In the genomic region with DNA sequence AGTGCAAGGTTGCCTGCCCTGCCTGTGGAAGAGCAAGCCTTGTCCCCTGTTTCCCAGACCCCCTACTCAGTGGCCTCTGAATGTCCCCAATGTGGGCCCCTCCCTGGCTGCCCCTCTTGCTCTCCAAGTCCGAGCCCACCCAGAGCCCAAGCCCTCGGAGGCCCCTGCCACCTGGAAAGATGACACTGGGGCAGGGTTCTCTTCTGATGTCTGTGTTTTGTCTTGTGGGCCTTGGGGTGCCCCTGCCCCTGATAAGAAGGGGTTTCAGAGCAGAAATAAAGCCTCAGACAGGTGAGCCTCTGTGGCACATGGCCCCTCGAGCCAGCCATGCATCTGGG, we compare ENCODE assay signal across 25 cellular contexts.
DNase-seq lines count a peak whose midpoint lies in the region; ATAC-seq and TF ChIP-seq lines count a peak whose summit lies in the region.
"Had no signal": no experiment of that assay in that cellular context is flagged by ENCODE, and none has a peak within 500 bp of the region (broad histone marks: within the 10 kb centered on the region; RNA-seq: fewer than 3 reads in every experiment).

No MANE protein-coding gene starts in this region.

- 100% methylated on average over 2 of the region's 3 CpGs for WGBS in hepatocyte (ENCODE audit: low lambda C conversion rate, missing lambda C conversion rate)

- H3K27me3 Mint-ChIP-seq in T-helper 2 cell treated with Interferon-gamma antibody and Interleukin-4, amounts not matched to agents 5 μg/mL and 100 μg/mL, for 36 hours (ENCODE audit: low read depth): peaks cover 13% of the 10 kb centered on the region

- H3K9me3 ChIP-seq in RWPE2 (ENCODE audit: severe bottlenecking): no peaks in the 10 kb centered on the region
- no peaks in the 10 kb centered on the region for H3K9me3 ChIP-seq in hepatocyte (ENCODE audit: low read depth)
- H3K9me3 ChIP-seq: ascending aorta; BLaER1 treated with 17β-estradiol and CSF1 and Interleukin-3, amounts not matched to agents 10 nM and 100 nM; esophagus squamous epithelium; psoas muscle; SJSA1; tibial nerve had no signal

- DNase-seq in T-helper 2 cell treated with Interferon-gamma antibody and Interleukin-4, amounts not matched to agents 5 μg/mL and 100 μg/mL, for 36 hours (ENCODE audit: low spot score): no peak
- DNase-seq in T-helper 2 cell: no peak
- DNase-seq in RWPE2 (ENCODE audit: low spot score): no peak
- DNase-seq in hepatocyte (ENCODE audit: low spot score): no peak
- no peak for DNase-seq in substantia nigra (lab: John Stamatoyannopoulos, UW)
- no peak for DNase-seq in DMS79 treated with DMSO at 0.1 percent for 48 hours (lab: John Stamatoyannopoulos, UW)
- no peak for DNase-seq in AG08396 (ENCODE audit: low spot score)
- DNase-seq in hepatic stellate cell (ENCODE audit: low spot score): no peak
- DNase-seq: cerebellar nuclear complex, DMS 273 treated with DMSO at 0.1 percent for 48 hours, esophagus squamous epithelium, MM.1S, NCI-H1436, NCI-H748 treated with DMSO at 0.1 percent for 48 hours had no signal

- H3K27ac ChIP-seq in RWPE2 (ENCODE audit: poor library complexity, severe bottlenecking): no peak overlapping the region
- H3K27ac ChIP-seq in hepatocyte: peak overlapping the region; percentile 98
- peak overlapping the region; percentile 66 for H3K27ac ChIP-seq in substantia nigra (ENCODE audit: low read depth, low read length, poor library complexity, severe bottlenecking)
- H3K27ac ChIP-seq: ascending aorta; BLaER1 treated with 17β-estradiol and CSF1 and Interleukin-3, amounts not matched to agents 10 nM and 100 nM; esophagus squamous epithelium; SJSA1; skin epidermis had no signal

- H3K36me3 ChIP-seq in RWPE2 (ENCODE audit: low read depth): no peaks in the 10 kb centered on the region
- no peaks in the 10 kb centered on the region for H3K36me3 ChIP-seq in hepatocyte (replicated peaks; ENCODE audit: insufficient read depth, low read depth)
- H3K36me3 ChIP-seq: ascending aorta; BLaER1 treated with 17β-estradiol and CSF1 and Interleukin-3, amounts not matched to agents 10 nM and 100 nM; esophagus squamous epithelium; SJSA1; tibial nerve had no signal

- H3K9me3 Mint-ChIP-seq in T-helper 2 cell treated with Interferon-gamma antibody and Interleukin-4, amounts not matched to agents 5 μg/mL and 100 μg/mL, for 36 hours: no peaks in the 10 kb centered on the region
- H3K9me3 Mint-ChIP-seq: activated naive CD4-positive, alpha-beta T cell treated with anti-CD3 and anti-CD28 coated beads for 36 hours; effector memory CD8-positive, alpha-beta T cell; GM23338; memory B cell; nephron had no signal

- H3K4me1 ChIP-seq in RWPE2 (ENCODE audit: insufficient read depth, poor library complexity, severe bottlenecking) (peaks cover under 1% of the 10 kb centered on the region), hepatocyte (ENCODE audit: insufficient read depth) (peaks cover 33% of the 10 kb centered on the region)

- no peaks in the 10 kb centered on the region for H3K36me3 Mint-ChIP-seq in T-helper 2 cell treated with Interferon-gamma antibody and Interleukin-4, amounts not matched to agents 5 μg/mL and 100 μg/mL, for 36 hours (ENCODE audit: low read depth)
- H3K36me3 Mint-ChIP-seq: memory B cell had no signal

- H3K4me1 Mint-ChIP-seq in T-helper 2 cell treated with Interferon-gamma antibody and Interleukin-4, amounts not matched to agents 5 μg/mL and 100 μg/mL, for 36 hours (ENCODE audit: low read depth): peaks cover 5% of the 10 kb centered on the region

- peaks cover 12% of the 10 kb centered on the region for H3K27me3 ChIP-seq in RWPE2 (ENCODE audit: insufficient read depth, poor library complexity, severe bottlenecking)
- H3K27me3 ChIP-seq in hepatocyte: no peaks in the 10 kb centered on the region

- H3K4me3 Mint-ChIP-seq in T-helper 2 cell treated with Interferon-gamma antibody and Interleukin-4, amounts not matched to agents 5 μg/mL and 100 μg/mL, for 36 hours: peak overlapping the region; percentile 38
- H3K4me3 Mint-ChIP-seq: activated naive CD4-positive, alpha-beta T cell treated with anti-CD3 and anti-CD28 coated beads for 36 hours; effector memory CD8-positive, alpha-beta T cell; GM23338; memory B cell; nephron had no signal

- peak overlapping the region; percentile 49 for H3K27ac Mint-ChIP-seq in T-helper 2 cell treated with Interferon-gamma antibody and Interleukin-4, amounts not matched to agents 5 μg/mL and 100 μg/mL, for 36 hours
- H3K27ac Mint-ChIP-seq: activated naive CD4-positive, alpha-beta T cell treated with anti-CD3 and anti-CD28 coated beads for 36 hours; GM23338; memory B cell; nephron had no signal

- no peak for ATAC-seq in RWPE2 (ENCODE audit: low read depth)

- H2AFZ ChIP-seq in hepatocyte: no peak overlapping the region

- no peaks in the 10 kb centered on the region for H4K20me1 ChIP-seq in hepatocyte (ENCODE audit: insufficient read depth, poor library complexity, severe bottlenecking)

- H3K4me3 ChIP-seq in RWPE2 (ENCODE audit: severe bottlenecking): no peak overlapping the region
- no peak overlapping the region for H3K4me3 ChIP-seq in hepatocyte
- H3K4me3 ChIP-seq: ascending aorta; BLaER1 treated with 17β-estradiol and CSF1 and Interleukin-3, amounts not matched to agents 10 nM and 100 nM; esophagus squamous epithelium; GM23338; psoas muscle; SJSA1; skin epidermis; tibial nerve had no signal

- H3K4me2 ChIP-seq in hepatocyte: no peak overlapping the region
- H3K4me2 ChIP-seq: GM23338 had no signal

- no peaks in the 10 kb centered on the region for H3K9me2 ChIP-seq in hepatocyte (replicated peaks; ENCODE audit: insufficient read depth)

- TF ChIP-seq CTCF in RWPE2 (IDR thresholded peaks at IDR 0.05; ENCODE audit: poor library complexity, severe bottlenecking): peak; percentile 7
- TF ChIP-seq CTCF in hepatocyte (IDR thresholded peaks at IDR 0.05; ENCODE audit: poor library complexity): no peak

- no peaks in the 10 kb centered on the region for H3K79me2 ChIP-seq in hepatocyte
